1 cellular context compared by ENCODE assay signal in genomic region chr17:68035523-68036303, GRCh38.
TF ChIP-seq lines count a peak whose summit lies in the region.

KPNA2 (plus strand) TSS chr17:68035735; CDS start chr17:68037133, 1,398 bp downstream.

TF ChIP-seq in HepG2, 621 proteins besides CTCF, POLR2A, EP300 and RAD21 (continued from another document and continues in another):
- TF ChIP-seq HBP1 (CRISPR knock-in tag; IDR thresholded peaks at IDR 0.05; ENCODE audit: low read depth) = peak; percentile 95
- TF ChIP-seq JUND (CRISPR knock-in tag; IDR thresholded peaks at IDR 0.05) = no peak
- TF ChIP-seq ZSCAN5A (CRISPR knock-in tag; IDR thresholded peaks at IDR 0.05; ENCODE audit: borderline replicate concordance) = peak; percentile 88
- TF ChIP-seq ZFP36 (IDR thresholded peaks at IDR 0.05; ENCODE audit: borderline replicate concordance, low read depth, low read length, partially characterized antibody) = no peak
- TF ChIP-seq ZNF18 (CRISPR knock-in tag; IDR thresholded peaks at IDR 0.05; ENCODE audit: insufficient replicate concordance) = peak; percentile 65
- TF ChIP-seq ZNF335 (CRISPR knock-in tag; IDR thresholded peaks at IDR 0.05) = peak; percentile 55; the same call in 1 of the 2 replicates
- TF ChIP-seq NR2F1 (CRISPR knock-in tag; IDR thresholded peaks at IDR 0.05) = no peak
- peak; percentile 79; the same call in 1 of the 2 replicates for TF ChIP-seq IRF1 (CRISPR knock-in tag; IDR thresholded peaks at IDR 0.05; ENCODE audit: low read depth)
- TF ChIP-seq CREM (IDR thresholded peaks at IDR 0.05) = peak; percentile 67
- TF ChIP-seq CREM (CRISPR knock-in tag; IDR thresholded peaks at IDR 0.05) = 0 out of 2 replicates have a peak, but pooled peaks have one; percentile 7
- TF ChIP-seq PCBP1 (IDR thresholded peaks at IDR 0.05; ENCODE audit: borderline replicate concordance, low read depth, low read length) = 0 out of 2 replicates have a peak, but pooled peaks have one; percentile 63
- TF ChIP-seq ZNF710 (CRISPR knock-in tag; IDR thresholded peaks at IDR 0.05; ENCODE audit: borderline replicate concordance) = peak; percentile 67; the same call in 1 of the 2 replicates
- peak; percentile 10 for TF ChIP-seq ZNF770 (CRISPR knock-in tag; IDR thresholded peaks at IDR 0.05)
- no peak for TF ChIP-seq HNF1A (IDR thresholded peaks at IDR 0.05; ENCODE audit: low read depth)
- no peak; the same call in 1 of the 2 replicates for TF ChIP-seq HNF1A (CRISPR knock-in tag; IDR thresholded peaks at IDR 0.05; ENCODE audit: borderline replicate concordance)
- TF ChIP-seq ZNF431 (CRISPR knock-in tag; IDR thresholded peaks at IDR 0.05; ENCODE audit: borderline replicate concordance, low read depth) = peak; percentile 80
- peak; percentile 88 for TF ChIP-seq RXRA (CRISPR knock-in tag; IDR thresholded peaks at IDR 0.05)
- TF ChIP-seq ZFYVE20 (CRISPR knock-in tag; IDR thresholded peaks at IDR 0.05; ENCODE audit: borderline replicate concordance, low read depth) = peak; percentile 92; the same call in 1 of the 2 replicates
- TF ChIP-seq SATB2 (CRISPR knock-in tag; IDR thresholded peaks at IDR 0.05) = no peak; the same call in 1 of the 2 replicates
- peak; percentile 100 for TF ChIP-seq ZNF282 (IDR thresholded peaks at IDR 0.05; ENCODE audit: partially characterized antibody)
- TF ChIP-seq ZNF746 (CRISPR knock-in tag; IDR thresholded peaks at IDR 0.05) = peak; percentile 70; the same call in 1 of the 2 replicates
- peak; percentile 94 for TF ChIP-seq REL (CRISPR knock-in tag; conservative IDR thresholded peaks at IDR 0.05)
- TF ChIP-seq ZNF646 (CRISPR knock-in tag; IDR thresholded peaks at IDR 0.05) = no peak
- TF ChIP-seq RAD51 (IDR thresholded peaks at IDR 0.05; ENCODE audit: borderline replicate concordance) = no peak
- TF ChIP-seq ZNF496 (CRISPR knock-in tag; IDR thresholded peaks at IDR 0.05; ENCODE audit: insufficient replicate concordance) = no peak
- no peak for TF ChIP-seq MTA3 (CRISPR knock-in tag; IDR thresholded peaks at IDR 0.05)
- peak; percentile 96 for TF ChIP-seq ZNF30 (CRISPR knock-in tag; IDR thresholded peaks at IDR 0.05)
- TF ChIP-seq E2F5 (CRISPR knock-in tag; conservative IDR thresholded peaks at IDR 0.05) = peak; percentile 92
